ENCODE assay signal across 8 cellular contexts in the genomic region with DNA sequence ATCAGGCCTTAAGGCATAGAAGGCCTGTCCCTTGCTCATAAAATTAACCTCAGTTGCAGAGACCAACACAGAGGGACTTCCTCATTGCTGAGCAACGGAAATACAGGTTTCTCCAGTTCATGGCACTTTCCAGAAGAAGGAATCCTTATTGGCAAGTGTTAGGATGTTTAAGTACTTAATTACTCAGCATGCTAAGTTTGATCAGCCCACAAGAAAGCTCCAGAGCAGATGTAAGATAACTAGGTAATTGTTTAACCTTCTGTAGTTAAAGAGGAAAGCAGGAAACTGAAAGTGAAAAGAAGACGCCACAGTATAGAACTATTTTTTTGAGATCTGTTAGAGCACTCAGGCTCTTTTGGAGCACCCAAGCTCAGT. TPM values are rescaled to one million over a fixed set of nuclear protein-coding genes. Genes with fewer than 3 reads are reported as not detected.
DNase-seq lines count a peak whose midpoint lies in the region; ATAC-seq and TF ChIP-seq lines count a peak whose summit lies in the region.

No MANE protein-coding gene starts in this region.

- TF ChIP-seq CTCF in C4-2B (conservative IDR thresholded peaks at IDR 0.05) (no peak), colonic mucosa (IDR thresholded peaks at IDR 0.05) (no peak), left ventricle myocardium inferior (IDR thresholded peaks at IDR 0.05; ENCODE audit: borderline replicate concordance) (no peak)

- H3K4me3 ChIP-seq in colonic mucosa = no peak overlapping the region
- no peak overlapping the region for H3K4me3 ChIP-seq in thymus (ENCODE audit: low read length)
- H3K4me3 ChIP-seq in left ventricle myocardium inferior = no peak overlapping the region

- H3K4me1 ChIP-seq in colonic mucosa = no peaks in the 10 kb centered on the region
- peaks cover 3% of the 10 kb centered on the region for H3K4me1 ChIP-seq in thymus (ENCODE audit: control insufficient read depth, insufficient read depth, low read length)
- H3K4me1 ChIP-seq in left ventricle myocardium inferior = peaks cover 5% of the 10 kb centered on the region

- ATAC-seq in GM19395 (IDR thresholded peaks at IDR 0.05; ENCODE audit: unreplicated experiment) (peak; percentile 86), HG03432 (IDR thresholded peaks at IDR 0.05; ENCODE audit: unreplicated experiment) (peak; percentile 72)

- H3K27ac ChIP-seq in C4-2B (peak overlapping the region; percentile 73; the same call in 1 of the 2 replicates), colonic mucosa (peak overlapping the region; percentile 35), thymus (ENCODE audit: low read depth) (peak overlapping the region; percentile 70), left ventricle myocardium inferior (replicated peaks) (no peak overlapping the region)

- H3K36me3 ChIP-seq in colonic mucosa = no peaks in the 10 kb centered on the region
- H3K36me3 ChIP-seq in thymus (ENCODE audit: control insufficient read depth, insufficient read depth) = no peaks in the 10 kb centered on the region
- H3K36me3 ChIP-seq in left ventricle myocardium inferior = peaks cover 11% of the 10 kb centered on the region

- intact Hi-C loops in colonic mucosa (cut with DNase I) (no loop called here), left ventricle myocardium inferior (cut with micrococcal nuclease) (no loop called here)

- 15% methylated on average over 2 of the region's 2 CpGs for WGBS in thymus

- H3K9me3 ChIP-seq in colonic mucosa = no peaks in the 10 kb centered on the region
- no peaks in the 10 kb centered on the region for H3K9me3 ChIP-seq in thymus (ENCODE audit: control insufficient read depth)
- H3K9me3 ChIP-seq in left ventricle myocardium inferior (replicated peaks) = no peaks in the 10 kb centered on the region

- H3K27me3 ChIP-seq in colonic mucosa = no peaks in the 10 kb centered on the region
- H3K27me3 ChIP-seq in thymus (ENCODE audit: control insufficient read depth, insufficient read depth) = no peaks in the 10 kb centered on the region
- H3K27me3 ChIP-seq in left ventricle myocardium inferior (ENCODE audit: low read depth) = no peaks in the 10 kb centered on the region

- peak overlapping the region in 1 of 2 donors; percentile 62 for H3K9ac ChIP-seq in colonic mucosa (ENCODE audit: low read depth in 2 of 2, low read length in 2 of 2)

- DNase-seq in colonic mucosa (peak; percentile 41), hippocampal formation (lab: John Stamatoyannopoulos, UW) (no peak), left ventricle myocardium inferior (no peak), NCI-H1092 treated with DMSO at 0.1 percent for 48 hours (lab: John Stamatoyannopoulos, UW) (no peak)

RNA-seq across cellular contexts. Expression of gene SMS, which starts 33.5 kb away (rescaled TPM):
- 100 to 1,000 TPM in 1 of 2 donors, 10 to 100 TPM in 1; 73.7 to 100 TPM for total RNA-seq in colonic mucosa
- polyA plus RNA-seq in thymus = 81.2 TPM
- 46.8 TPM for total RNA-seq in left ventricle myocardium inferior

RNA-seq across cellular contexts. Expression of gene PHEX, which starts 58.1 kb away (rescaled TPM):
- total RNA-seq in colonic mucosa (under 1 TPM in 1 of 2 donors, not detected in 1; 0.56 TPM), left ventricle myocardium inferior (0.03 TPM)
- polyA plus RNA-seq in thymus = 0.66 TPM
